Comparison of ENCODE assay signal across 19 cellular contexts in genomic region chr6:9186148-9186547, GRCh38.
DNase-seq lines count a peak whose midpoint lies in the region; ATAC-seq, FAIRE-seq and TF ChIP-seq lines count a peak whose summit lies in the region.
"Had no signal": no experiment of that assay in that cellular context is flagged by ENCODE, and none has a peak within 500 bp of the region (broad histone marks: within the 10 kb centered on the region; RNA-seq: fewer than 3 reads in every experiment).

No MANE protein-coding gene starts in this region.

- H3K79me2 ChIP-seq in HepG2 (ENCODE audit: insufficient read depth, low read length): no peaks in the 10 kb centered on the region

- H3K36me3 ChIP-seq in BLaER1: no peaks in the 10 kb centered on the region
- H3K36me3 ChIP-seq in adipocyte (ENCODE audit: control insufficient read depth, insufficient read depth, low read length, severe bottlenecking): no peaks in the 10 kb centered on the region
- H3K36me3 ChIP-seq in HepG2 (replicated peaks in 1 of 2; ENCODE audit: control insufficient read depth in 1 of 2, insufficient read depth in 2 of 2, low read length in 2 of 2): no peaks in the 10 kb centered on the region
- no peaks in the 10 kb centered on the region for H3K36me3 ChIP-seq in tibial nerve
- H3K36me3 ChIP-seq: HAP-1 had no signal

- in situ Hi-C loops in HepG2 (cut with HindIII; ENCODE audit: extremely low pct_ligation_motif_present, low pct_unique_long_range_greater_than_20kb): no loop called here

- TF ChIP-seq CTCF in NB4 (IDR thresholded peaks at IDR 0.05; ENCODE audit: low read depth, low read length) (no peak), HepG2 (CRISPR knock-in tag; IDR thresholded peaks at IDR 0.05) (no peak), tibial nerve (IDR thresholded peaks at IDR 0.05) (no peak)

- H3K9ac ChIP-seq in BLaER1 (no peak overlapping the region), adipocyte (ENCODE audit: low read length) (no peak overlapping the region), HepG2 (ENCODE audit: insufficient read depth, low read depth, low read length) (no peak overlapping the region)

- TF ChIP-seq POLR2A in NB4 (IDR thresholded peaks at IDR 0.05; ENCODE audit: extremely low read depth, insufficient read length): no peak
- no peak for TF ChIP-seq POLR2A in HepG2 (IDR thresholded peaks at IDR 0.05; ENCODE audit: insufficient read depth in 1 of 2, low read depth in 2 of 2, low read length in 2 of 2)
- no peak for TF ChIP-seq POLR2A in tibial nerve (IDR thresholded peaks at IDR 0.05)

- peaks cover 11% of the 10 kb centered on the region; the same call in 1 of the 2 replicates for H3K4me1 ChIP-seq in BLaER1
- no peaks in the 10 kb centered on the region for H3K4me1 ChIP-seq in adipocyte (ENCODE audit: control insufficient read depth, insufficient read depth, low read length)
- no peaks in the 10 kb centered on the region for H3K4me1 ChIP-seq in HepG2 (ENCODE audit: insufficient read depth, low read length)
- H3K4me1 ChIP-seq in tibial nerve: no peaks in the 10 kb centered on the region
- H3K4me1 ChIP-seq: HAP-1 had no signal

- TF ChIP-seq EP300 in HepG2 (IDR thresholded peaks at IDR 0.05; ENCODE audit: low read depth in 2 of 2, low read length in 2 of 2): no peak
- no peak for TF ChIP-seq EP300 in HepG2 (CRISPR knock-in tag; IDR thresholded peaks at IDR 0.05; ENCODE audit: borderline replicate concordance)
- TF ChIP-seq EP300 in tibial nerve (IDR thresholded peaks at IDR 0.05): no peak

- H2AFZ ChIP-seq in HepG2 (ENCODE audit: low read length): no peak overlapping the region

- H3K9me3 ChIP-seq in BLaER1 (no peaks in the 10 kb centered on the region), adipocyte (ENCODE audit: control insufficient read depth, low read length) (no peaks in the 10 kb centered on the region), HepG2 (ENCODE audit: low read length) (peaks cover 73% of the 10 kb centered on the region), tibial nerve (no peaks in the 10 kb centered on the region)
- H3K9me3 ChIP-seq: HAP-1 had no signal

- H3K4me3 ChIP-seq in BLaER1 (no peak overlapping the region), NB4 (ENCODE audit: low read depth, low read length) (no peak overlapping the region), adipocyte (ENCODE audit: low read length) (no peak overlapping the region), HepG2 (replicated peaks in 1 of 3; ENCODE audit: insufficient read depth in 1 of 3, low read depth in 2 of 3, low read length in 3 of 3) (no peak overlapping the region), tibial nerve (no peak overlapping the region)
- H3K4me3 ChIP-seq: HAP-1 had no signal

- H4K20me1 ChIP-seq in BLaER1 (no peaks in the 10 kb centered on the region), HepG2 (ENCODE audit: insufficient read depth, low read length) (no peaks in the 10 kb centered on the region)

- H3K4me2 ChIP-seq in BLaER1 (peak overlapping the region; percentile 6; the same call in 1 of the 2 replicates), HepG2 (ENCODE audit: low read depth, low read length) (no peak overlapping the region)

- intact Hi-C loops in HepG2 (cut with micrococcal nuclease; ENCODE audit: unreplicated experiment): no loop called here

- DNase-seq in Kasumi-1 (lab: John Stamatoyannopoulos, UW) (peak; percentile 59 to 69), NB4 (ENCODE audit: low read depth) (peak; percentile 80), adipocyte (ENCODE audit: low read depth) (peak; percentile 8), HepG2 (ENCODE audit: low spot score) (no peak), T1000 (lab: John Stamatoyannopoulos, UW) (no peak), tibial nerve (ENCODE audit: low spot score in 2 of 2) (no peak)
- DNase-seq: 8988T; C1 segment of cervical spinal cord; Calu3; CD4-positive, alpha-beta T cell; DMS79 treated with DMSO at 0.1 percent for 48 hours; EL had no signal

- no TSS peak for BruUV-seq in HepG2 (replicated peaks; lab: Mats Ljungman, UMichigan)

- no peak overlapping the region for H3K27ac ChIP-seq in BLaER1
- H3K27ac ChIP-seq in HepG2 (ENCODE audit: extremely low read length, insufficient read depth, low read length): no peak overlapping the region
- no peak overlapping the region for H3K27ac ChIP-seq in tibial nerve

- no peak for TF ChIP-seq RAD21 in HepG2 (CRISPR knock-in tag; IDR thresholded peaks at IDR 0.05)

- H3K27me3 ChIP-seq in BLaER1: no peaks in the 10 kb centered on the region
- H3K27me3 ChIP-seq in adipocyte (replicated peaks; ENCODE audit: control insufficient read depth, insufficient read depth, low read length): no peaks in the 10 kb centered on the region
- H3K27me3 ChIP-seq in HepG2 (ENCODE audit: control insufficient read depth in 1 of 2, insufficient read depth in 2 of 2, low read length in 2 of 2): no peaks in the 10 kb centered on the region
- H3K27me3 ChIP-seq in tibial nerve: no peaks in the 10 kb centered on the region

- CTCF ChIA-PET in HepG2 (lab: Yijun Ruan, JAX; ENCODE audit: low intra/inter-chr PET ratio, low total read pairs): no interaction called here

- no peak for ATAC-seq in HepG2

- FAIRE-seq in HepG2 (lab: Jason Lieb, UNC): no peak
- FAIRE-seq: G401.6, GM12892, GM19239, H1, HTR-8/SVneo had no signal

- POLR2A ChIA-PET in HepG2 (lab: Yijun Ruan, JAX): no interaction called here

TF ChIP-seq in HepG2, 621 proteins besides CTCF, POLR2A, EP300 and RAD21:
- TF ChIP-seq SAP130 (CRISPR knock-in tag; IDR thresholded peaks at IDR 0.05; ENCODE audit: low read depth): no peak

Comparison
In these comparisons a context has a peak if more than half of its experiments do, and no peak if none do; other contexts are left out.
1. DNase-seq: peak in Kasumi-1 (2 of 2), NB4 (single experiment) and adipocyte (single experiment); none in HepG2 (single experiment), T1000 (single experiment) and tibial nerve (0 of 2).